8 cellular contexts compared by ENCODE assay signal in genomic region chr2:172674034-172674967, GRCh38.
A peak's percentile ranks its signal among the peaks of the same experiment; 100 is the strongest.
DNase-seq lines count a peak whose midpoint lies in the region; ATAC-seq, FAIRE-seq and TF ChIP-seq lines count a peak whose summit lies in the region.

No MANE protein-coding gene starts in this region.

- H3K27me3 ChIP-seq in NT2/D1 (ENCODE audit: insufficient read depth, insufficient read length) (no peaks in the 10 kb centered on the region), K562 (ENCODE audit: control insufficient read depth in 2 of 2, insufficient read depth in 2 of 2, low read length in 2 of 2) (no peaks in the 10 kb centered on the region), lower lobe of right lung (ENCODE audit: low read depth) (no peaks in the 10 kb centered on the region), upper lobe of left lung (no peaks in the 10 kb centered on the region)

- no peaks in the 10 kb centered on the region for H3K9me1 ChIP-seq in K562 (ENCODE audit: control insufficient read depth, insufficient read depth, low read length)

- WGBS in K562 (ENCODE audit: insufficient coverage, low coverage, missing lambda C conversion rate), result 17% methylated on average over 39 of the region's 39 CpGs
- 51 to 56% methylated on average over 37 of the region's 39 CpGs for WGBS in upper lobe of left lung, 2 donors

- H4K20me1 ChIP-seq in K562 (replicated peaks; ENCODE audit: control insufficient read depth, insufficient read depth, low read length), result no peaks in the 10 kb centered on the region

- no peaks in the 10 kb centered on the region for H3K9me3 Mint-ChIP-seq in T-helper 2 cell treated with Interferon-gamma antibody and Interleukin-4, amounts not matched to agents 5 μg/mL and 100 μg/mL, for 36 hours

- TF ChIP-seq RAD21 in K562 (CRISPR knock-in tag; conservative IDR thresholded peaks at IDR 0.05 in 1 of 2, IDR thresholded peaks at IDR 0.05 in 1 of 2), result peak; percentile 54 to 85

- no TSS peak for BruUV-seq in K562 (replicated peaks; lab: Mats Ljungman, UMichigan)

- CTCF ChIA-PET in K562 (lab: Yijun Ruan, JAX; ENCODE audit: low intra/inter-chr PET ratio), result interaction anchor here (0.6 to 1.1 kb wide), 3 partner anchors 10 to 970 kb away, joined by 3 to 8 read pairs (median 4); no protein-coding TSS in a partner anchor

- H3K4me3 ChIP-seq in AG09309 (ENCODE audit: control insufficient read depth, low read depth, low read length) (no peak overlapping the region), NT2/D1 (ENCODE audit: insufficient read length, low read depth) (no peak overlapping the region), K562 (no peak overlapping the region), lower lobe of right lung (no peak overlapping the region), upper lobe of left lung (peak overlapping the region in 1 of 4 donors; percentile 5)

- no peaks in the 10 kb centered on the region for H3K4me1 Mint-ChIP-seq in T-helper 2 cell treated with Interferon-gamma antibody and Interleukin-4, amounts not matched to agents 5 μg/mL and 100 μg/mL, for 36 hours (ENCODE audit: low read depth)

- H3K4me1 ChIP-seq in NT2/D1 (ENCODE audit: insufficient read depth, insufficient read length) (no peaks in the 10 kb centered on the region), K562 (replicated peaks in 1 of 2; ENCODE audit: control insufficient read depth in 2 of 2, insufficient read depth in 2 of 2, low read length in 2 of 2) (peaks cover 4 to 6% of the 10 kb centered on the region in 2 experiments; a peak in 4 of 5 replicates), lower lobe of right lung (no peaks in the 10 kb centered on the region), upper lobe of left lung (peaks cover 0 to 5% (median 0%) of the 10 kb centered on the region in 4 donors)

- TF ChIP-seq POLR2A in K562 (conservative IDR thresholded peaks at IDR 0.05), result no peak
- no peak for TF ChIP-seq POLR2A in upper lobe of left lung (IDR thresholded peaks at IDR 0.05)

- H3K27me3 Mint-ChIP-seq in T-helper 2 cell treated with Interferon-gamma antibody and Interleukin-4, amounts not matched to agents 5 μg/mL and 100 μg/mL, for 36 hours (ENCODE audit: low read depth), result peaks cover 5% of the 10 kb centered on the region

- FAIRE-seq in K562 (lab: Jason Lieb, UNC), result no peak

- no peaks in the 10 kb centered on the region for H3K36me3 Mint-ChIP-seq in T-helper 2 cell treated with Interferon-gamma antibody and Interleukin-4, amounts not matched to agents 5 μg/mL and 100 μg/mL, for 36 hours (ENCODE audit: low read depth)

- POLR2A ChIA-PET in K562 (lab: Yijun Ruan, JAX), result interaction anchor here (0.6 to 1.5 kb wide), 5 partner anchors 8 to 79 kb away, joined by 3 read pairs; no protein-coding TSS in a partner anchor

- H3K36me3 ChIP-seq in NT2/D1 (ENCODE audit: insufficient read depth, insufficient read length, low read length) (no peaks in the 10 kb centered on the region), K562 (ENCODE audit: control insufficient read depth, insufficient read depth, low read length) (no peaks in the 10 kb centered on the region), lower lobe of right lung (no peaks in the 10 kb centered on the region), upper lobe of left lung (no peaks in the 10 kb centered on the region)

- intact Hi-C loops in K562 (cut with micrococcal nuclease), result loop anchor here (1.0 kb wide), 1 partner anchor 209 kb away; no protein-coding TSS in a partner anchor
- intact Hi-C loops in lower lobe of right lung (cut with DNase I), result no loop called here

- no peaks in the 10 kb centered on the region for H3K79me2 ChIP-seq in K562 (ENCODE audit: control insufficient read depth, insufficient read depth, low read length)

- DNase-seq in AG09309 (ENCODE audit: low read depth), result no peak
- peak; percentile 13 for DNase-seq in NT2/D1 (ENCODE audit: low read depth, low spot score)
- DNase-seq in K562 (ENCODE audit: extremely low read depth in 1 of 4, low spot score in 3 of 4), result peak; percentile 53 to 77 (median 64)
- peak; percentile 53 for DNase-seq in lower lobe of right lung
- DNase-seq in upper lobe of left lung, result peak; percentile 22 to 91
- DNase-seq in T-helper 2 cell treated with Interferon-gamma antibody and Interleukin-4, amounts not matched to agents 5 μg/mL and 100 μg/mL, for 36 hours (ENCODE audit: low spot score), result no peak

- H3K27ac Mint-ChIP-seq in T-helper 2 cell treated with Interferon-gamma antibody and Interleukin-4, amounts not matched to agents 5 μg/mL and 100 μg/mL, for 36 hours, result no peak overlapping the region

- H3K27ac ChIP-seq in K562 (ENCODE audit: extremely low read depth, low read depth, low read length) (no peak overlapping the region), lower lobe of right lung (no peak overlapping the region), upper lobe of left lung (no peak overlapping the region)

- peak overlapping the region; percentile 67 for H3K4me2 ChIP-seq in K562 (ENCODE audit: insufficient read depth, low read length)

- no peak overlapping the region for H3K9ac ChIP-seq in NT2/D1 (ENCODE audit: insufficient read length, low read depth)
- peak overlapping the region in 1 of 2 experiments; percentile 22; a peak in 1 of 4 replicates for H3K9ac ChIP-seq in K562 (ENCODE audit: insufficient read depth in 1 of 2, low read depth in 2 of 2, low read length in 2 of 2)

- TF ChIP-seq EP300 in K562 (IDR thresholded peaks at IDR 0.05; ENCODE audit: low read length), result no peak
- no peak for TF ChIP-seq EP300 in upper lobe of left lung (IDR thresholded peaks at IDR 0.05)

- peak; percentile 100 for ATAC-seq in K562
- peak; percentile 89 for ATAC-seq in lower lobe of right lung
- peak; percentile 71 to 85 for ATAC-seq in upper lobe of left lung (ENCODE audit: low FRiP score in 2 of 2)
- ATAC-seq in HG02885 (IDR thresholded peaks at IDR 0.05; ENCODE audit: poor library complexity, unreplicated experiment), result no peak
- no peak for ATAC-seq in esophagus mucosa

- in situ Hi-C loops in K562 (cut with MboI), result no loop called here

- peak overlapping the region; percentile 80 for H2AFZ ChIP-seq in K562 (ENCODE audit: low read depth, low read length)

- H3K4me3 Mint-ChIP-seq in T-helper 2 cell treated with Interferon-gamma antibody and Interleukin-4, amounts not matched to agents 5 μg/mL and 100 μg/mL, for 36 hours, result no peak overlapping the region

- peak; percentile 43 for TF ChIP-seq CTCF in AG09309 (IDR thresholded peaks at IDR 0.05; ENCODE audit: control insufficient read depth, insufficient read depth, low read depth, low read length, missing control alignments)
- peak; percentile 82 to 92 (median 91) for TF ChIP-seq CTCF in K562 (IDR thresholded peaks at IDR 0.05 in 2 of 3, conservative IDR thresholded peaks at IDR 0.05 in 1 of 3; ENCODE audit: insufficient read depth in 2 of 3, low read depth in 1 of 3, low read length in 3 of 3)
- TF ChIP-seq CTCF in lower lobe of right lung (IDR thresholded peaks at IDR 0.05), result peak; percentile 72
- peak in 5 of 6 experiments; percentile 33 to 57 (median 45) for TF ChIP-seq CTCF in upper lobe of left lung (IDR thresholded peaks at IDR 0.05)

- H3K9me3 ChIP-seq in NT2/D1 (ENCODE audit: insufficient read depth, low read length), result peaks cover 9% of the 10 kb centered on the region; the same call in 1 of the 2 replicates
- H3K9me3 ChIP-seq in K562 (replicated peaks; ENCODE audit: control insufficient read depth, insufficient read depth, low read depth, low read length), result no peaks in the 10 kb centered on the region
- H3K9me3 ChIP-seq in lower lobe of right lung, result no peaks in the 10 kb centered on the region
- no peaks in the 10 kb centered on the region for H3K9me3 ChIP-seq in upper lobe of left lung

TF ChIP-seq in K562, 482 proteins besides CTCF, POLR2A, EP300 and RAD21 (continues in another document):
- TF ChIP-seq FOXA3 (CRISPR knock-in tag; conservative IDR thresholded peaks at IDR 0.05 in 1 of 2, IDR thresholded peaks at IDR 0.05 in 1 of 2) (no peak), SIN3B (IDR thresholded peaks at IDR 0.05; ENCODE audit: low read depth) (no peak), ARID3A (IDR thresholded peaks at IDR 0.05; ENCODE audit: borderline replicate concordance, low read depth, low read length) (no peak), PRMT5 (CRISPR knock-in tag; IDR thresholded peaks at IDR 0.05) (no peak), KLF13 (tag; IDR thresholded peaks at IDR 0.05; ENCODE audit: borderline replicate concordance, low read depth) (no peak), ZNF12 (CRISPR knock-in tag; IDR thresholded peaks at IDR 0.05) (no peak), ZNF197 (CRISPR knock-in tag; IDR thresholded peaks at IDR 0.05; ENCODE audit: low read depth) (no peak), BHLHE40 (IDR thresholded peaks at IDR 0.05; ENCODE audit: low read length) (peak; percentile 70), KLF1 (tag; IDR thresholded peaks at IDR 0.05) (no peak), KDM5B (IDR thresholded peaks at IDR 0.05; ENCODE audit: insufficient replicate concordance, low read depth, low read length) (no peak), STAT5B (CRISPR knock-in tag; IDR thresholded peaks at IDR 0.05) (no peak), SMAD2 (IDR thresholded peaks at IDR 0.05; ENCODE audit: low read depth, low read length) (no peak), CC2D1A (IDR thresholded peaks at IDR 0.05) (no peak), HNRNPH1 (optimal IDR thresholded peaks at IDR 0.05; ENCODE audit: low read depth, low read length) (no peak), ATF3 (IDR thresholded peaks at IDR 0.05) (no peak), ATF3 (CRISPR knock-in tag; conservative IDR thresholded peaks at IDR 0.05) (no peak), ZNF586 (CRISPR knock-in tag; conservative IDR thresholded peaks at IDR 0.05) (no peak)

Comparison
In these comparisons a context has a peak if more than half of its experiments do, and no peak if none do; other contexts are left out.
1. DNase-seq: peak in NT2/D1 (single experiment), K562 (4 of 4), lower lobe of right lung (single experiment) and upper lobe of left lung (2 of 2); none in AG09309 (single experiment) and T-helper 2 cell treated with Interferon-gamma antibody and Interleukin-4, amounts not matched to agents 5 μg/mL and 100 μg/mL, for 36 hours (single experiment).
2. ATAC-seq: peak in K562 (single experiment), lower lobe of right lung (2 of 2) and upper lobe of left lung (2 of 2); none in HG02885 (single experiment) and esophagus mucosa (single experiment).
3. Peak in every context shown above with its lines, with median percentiles within 50 percentile points of each other: CTCF ChIP-seq.